Comparison of ENCODE assay signal across 8 cellular contexts in genomic region chr19:11130824-11131455, GRCh38. TPM values are rescaled to one million over a fixed set of nuclear protein-coding genes. Genes with fewer than 3 reads are reported as not detected.
DNase-seq lines count a peak whose midpoint lies in the region; ATAC-seq and TF ChIP-seq lines count a peak whose summit lies in the region.

No MANE protein-coding gene starts in this region.

- H3K4me3 ChIP-seq in upper lobe of left lung: no peak overlapping the region

- H3K9me3 Mint-ChIP-seq in glutamatergic neuron (ENCODE audit: unreplicated experiment): peaks cover 18% of the 10 kb centered on the region

- 51 to 53% methylated on average over 18 to 19 of the region's 19 CpGs for WGBS in upper lobe of left lung, 2 donors

- peaks cover 8% of the 10 kb centered on the region for H3K4me1 Mint-ChIP-seq in glutamatergic neuron (ENCODE audit: low read depth, unreplicated experiment)

- intact Hi-C loops in posterior cingulate gyrus (cut with DNase I): loop anchor here (5.0 to 10.0 kb wide), 3 partner anchors 94 to 314 kb away; no protein-coding TSS in a partner anchor

- no peak overlapping the region for H3K4me3 Mint-ChIP-seq in glutamatergic neuron (ENCODE audit: unreplicated experiment)

- peaks cover 5 to 27% (median 19%) of the 10 kb centered on the region in 4 donors for H3K4me1 ChIP-seq in upper lobe of left lung

- H3K27me3 Mint-ChIP-seq in glutamatergic neuron (ENCODE audit: unreplicated experiment): peaks cover 11% of the 10 kb centered on the region

- ATAC-seq in upper lobe of left lung (ENCODE audit: low FRiP score in 2 of 2) (peak; percentile 77 to 87), HG03469 (IDR thresholded peaks at IDR 0.05; ENCODE audit: unreplicated experiment) (no peak)

- peaks cover 32 to 76% (median 71%) of the 10 kb centered on the region in 4 donors for H3K36me3 ChIP-seq in upper lobe of left lung

- peak overlapping the region; percentile 69 for H3K27ac Mint-ChIP-seq in glutamatergic neuron (ENCODE audit: unreplicated experiment)

- no peak for TF ChIP-seq POLR2A in upper lobe of left lung (IDR thresholded peaks at IDR 0.05)

- DNase-seq in DMS 273 (lab: John Stamatoyannopoulos, UW; ENCODE audit: unreplicated experiment) (peak; percentile 91), LHCN-M2 (ENCODE audit: low read depth) (peak; percentile 79), SK-N-DZ (ENCODE audit: low spot score) (peak; percentile 58), glutamatergic neuron (peak; percentile 88), posterior cingulate gyrus (peak; percentile 33 to 96 (median 77)), upper lobe of left lung (peak in 1 of 2 donors; percentile 74)
- DNase-seq in activated naive CD4-positive, alpha-beta T cell treated with anti-CD3 and anti-CD28 coated beads, Interleukin-2, amount 50 U/mL, for 16 hours: peak; percentile 69

- peaks cover 6% of the 10 kb centered on the region for H3K36me3 Mint-ChIP-seq in glutamatergic neuron (ENCODE audit: unreplicated experiment)

- peak overlapping the region; percentile 52 to 72 (median 68) for H3K27ac ChIP-seq in upper lobe of left lung

- H3K27me3 ChIP-seq in upper lobe of left lung: no peaks in the 10 kb centered on the region

- TF ChIP-seq CTCF in glutamatergic neuron (IDR thresholded peaks at IDR 0.05; ENCODE audit: partially characterized antibody, unreplicated experiment) (peak; percentile 80), upper lobe of left lung (IDR thresholded peaks at IDR 0.05) (peak; percentile 89 to 97 (median 92))

- no peaks in the 10 kb centered on the region for H3K9me3 ChIP-seq in upper lobe of left lung

- TF ChIP-seq EP300 in upper lobe of left lung (IDR thresholded peaks at IDR 0.05): peak in 1 of 4 donors; percentile 76

RNA-seq across cellular contexts. Expression of gene SPC24, which starts 24.6 kb away (rescaled TPM):
- total RNA-seq in LHCN-M2 (2014; rRNA removed) (105 and 142 TPM in 2 replicates), glutamatergic neuron (ENCODE audit: unreplicated experiment) (3.8 TPM), upper lobe of left lung (10 to 100 TPM in 1 of 6 donors, 1 to 10 TPM in 4, not detected in 1; 1.4 to 13.3 (median 2.1) TPM)
- 35.1 TPM for polyA plus RNA-seq in LHCN-M2 (2012)
- polyA plus RNA-seq in SK-N-DZ (2014; cell fraction: cytosol; rRNA removed): 120 and 144 TPM in 2 replicates
- polyA plus RNA-seq in SK-N-DZ (2014; cell fraction: nucleus; rRNA removed): 99.3 and 99.7 TPM in 2 replicates

RNA-seq across cellular contexts. Expression of gene LDLR, which starts 41.7 kb away (rescaled TPM):
- 48.3 and 64.4 TPM in 2 replicates for total RNA-seq in LHCN-M2 (2014; rRNA removed)
- polyA plus RNA-seq in LHCN-M2 (2012): 32.2 TPM
- polyA plus RNA-seq in SK-N-DZ (2014; cell fraction: cytosol; rRNA removed): 23.7 and 27.5 TPM in 2 replicates
- polyA plus RNA-seq in SK-N-DZ (2014; cell fraction: nucleus; rRNA removed): 14.4 and 19.8 TPM in 2 replicates
- total RNA-seq in glutamatergic neuron (ENCODE audit: unreplicated experiment): 147 TPM
- total RNA-seq in upper lobe of left lung: 100 to 1,000 TPM; 204 to 493 (median 234) TPM
